23 cellular contexts compared by ENCODE assay signal in genomic region chr15:98560338-98560737, GRCh38.
DNase-seq lines count a peak whose midpoint lies in the region; TF ChIP-seq lines count a peak whose summit lies in the region.
"Had no signal": no experiment of that assay in that cellular context is flagged by ENCODE, and none has a peak within 500 bp of the region (broad histone marks: within the 10 kb centered on the region; RNA-seq: fewer than 3 reads in every experiment).

No MANE protein-coding gene starts in this region.

- H3K27ac ChIP-seq in mammary epithelial cell (ENCODE audit: insufficient read depth, low read depth, low read length) (peak overlapping the region; percentile 26), breast epithelium (no peak overlapping the region), epithelial cell of prostate (peak overlapping the region; percentile 97), osteoblast (ENCODE audit: low read depth, low read length) (no peak overlapping the region), substantia nigra (ENCODE audit: low read depth, low read length, poor library complexity, severe bottlenecking) (no peak overlapping the region), stomach (no peak overlapping the region)
- H3K27ac ChIP-seq: HL-60, KMS-11, SK-N-MC had no signal

- H3K9me3 ChIP-seq in mammary epithelial cell (replicated peaks; ENCODE audit: insufficient read depth, low read length) (no peaks in the 10 kb centered on the region), breast epithelium (no peaks in the 10 kb centered on the region), osteoblast (ENCODE audit: low read depth, low read length) (no peaks in the 10 kb centered on the region), stomach (no peaks in the 10 kb centered on the region)
- H3K9me3 ChIP-seq: HAP-1 had no signal

- H4K20me1 ChIP-seq in mammary epithelial cell (ENCODE audit: insufficient read depth, low read length) = no peaks in the 10 kb centered on the region
- H4K20me1 ChIP-seq in osteoblast (ENCODE audit: insufficient read depth, low read length) = no peaks in the 10 kb centered on the region

- TF ChIP-seq CTCF in mammary epithelial cell (conservative IDR thresholded peaks at IDR 0.05 in 1 of 2, IDR thresholded peaks at IDR 0.05 in 1 of 2; ENCODE audit: extremely low read depth in 1 of 2, insufficient read depth in 1 of 2, low read depth in 1 of 2, low read length in 2 of 2) (no peak), breast epithelium (IDR thresholded peaks at IDR 0.05) (no peak), osteoblast (IDR thresholded peaks at IDR 0.05; ENCODE audit: extremely low read depth, low read depth, low read length) (no peak), stomach (IDR thresholded peaks at IDR 0.05) (no peak)

- intact Hi-C loops in mammary epithelial cell (cut with micrococcal nuclease) = loop anchor here (5.0 kb wide), 1 partner anchor 87 kb away; the partner anchor contains the start of gene IGF1R
- intact Hi-C loops in breast epithelium (cut with DNase I; ENCODE audit: low total_unique reads) = no loop called here
- intact Hi-C loops in stomach (cut with DNase I; ENCODE audit: low total_unique reads) = no loop called here

- in situ Hi-C loops in mammary epithelial cell (cut with MboI; ENCODE audit: low sequenced_read_pairs in 2 of 2) = no loop called here

- H3K36me3 ChIP-seq in mammary epithelial cell (ENCODE audit: insufficient read depth, low read length) = no peaks in the 10 kb centered on the region
- H3K36me3 ChIP-seq in breast epithelium = no peaks in the 10 kb centered on the region
- H3K36me3 ChIP-seq in osteoblast (ENCODE audit: insufficient read depth, low read length) = no peaks in the 10 kb centered on the region
- no peaks in the 10 kb centered on the region for H3K36me3 ChIP-seq in stomach
- H3K36me3 ChIP-seq: HAP-1 had no signal

- BruUV-seq in mammary epithelial cell (replicated peaks; lab: Mats Ljungman, UMichigan) = no TSS peak

- CTCF ChIA-PET in mammary epithelial cell (lab: Charles Lee; ENCODE audit: low non-redundant PET) = no interaction called here

- peak overlapping the region; percentile 66 for H2AFZ ChIP-seq in mammary epithelial cell (ENCODE audit: low read depth, low read length)
- H2AFZ ChIP-seq in osteoblast (ENCODE audit: low read length) = no peak overlapping the region
- H2AFZ ChIP-seq: GM23338 had no signal

- no peak overlapping the region for H3K9ac ChIP-seq in mammary epithelial cell (ENCODE audit: insufficient read depth, low read length)
- H3K9ac ChIP-seq: KMS-11 had no signal

- H3K4me2 ChIP-seq in mammary epithelial cell (ENCODE audit: insufficient read depth, low read depth, low read length) = peak overlapping the region; percentile 44
- H3K4me2 ChIP-seq in osteoblast (ENCODE audit: insufficient read depth, low read length) = no peak overlapping the region
- H3K4me2 ChIP-seq: GM23338, KMS-11 had no signal

- TF ChIP-seq EP300 in stomach (IDR thresholded peaks at IDR 0.05) = no peak

- 5% methylated on average over 5 of the region's 5 CpGs for WGBS in mammary epithelial cell (ENCODE audit: low coverage, missing lambda C conversion rate)
- WGBS in stomach, 5 donors = 73 to 85% (median 80%) methylated on average over 5 of the region's 5 CpGs

- no peaks in the 10 kb centered on the region for H3K79me2 ChIP-seq in mammary epithelial cell (ENCODE audit: insufficient read depth, low read length)
- no peaks in the 10 kb centered on the region for H3K79me2 ChIP-seq in osteoblast (ENCODE audit: insufficient read depth, low read length)

- H3K27me3 ChIP-seq in mammary epithelial cell (ENCODE audit: insufficient read depth, low read length) (no peaks in the 10 kb centered on the region), breast epithelium (no peaks in the 10 kb centered on the region), osteoblast (ENCODE audit: insufficient read depth, low read length) (no peaks in the 10 kb centered on the region), stomach (no peaks in the 10 kb centered on the region)

- DNase-seq in mammary epithelial cell (peak; percentile 97), breast epithelium (ENCODE audit: low spot score in 2 of 2) (no peak), epithelial cell of prostate (ENCODE audit: low read depth, low spot score) (peak; percentile 98), osteoblast (ENCODE audit: insufficient read length, low spot score, missing footprints) (peak; percentile 86), cerebellum (ENCODE audit: low spot score) (no peak), substantia nigra (lab: John Stamatoyannopoulos, UW) (no peak), OCI-M2 (lab: John Stamatoyannopoulos, UW; ENCODE audit: unreplicated experiment) (no peak), stomach (no peak)
- DNase-seq: 8988T, GDM1, IMR-90, NCI-H1105 treated with DMSO at 0.1 percent for 48 hours, NCI-H2029 treated with DMSO at 0.1 percent for 48 hours, NCI-H2171, NCI-H446, NCI-H526 treated with DMSO at 0.1 percent for 48 hours, PC-3, SHP77 treated with DMSO at 0.1 percent for 48 hours had no signal

- no peak overlapping the region for H3K4me3 ChIP-seq in mammary epithelial cell (replicated peaks in 1 of 3; ENCODE audit: insufficient read depth in 1 of 3, low read depth in 2 of 3, low read length in 3 of 3)
- no peak overlapping the region for H3K4me3 ChIP-seq in breast epithelium
- H3K4me3 ChIP-seq in osteoblast (ENCODE audit: insufficient read depth, low read length) = no peak overlapping the region
- H3K4me3 ChIP-seq in stomach = no peak overlapping the region
- H3K4me3 ChIP-seq: GM23338, HAP-1, SK-N-MC had no signal

- TF ChIP-seq POLR2A in breast epithelium (IDR thresholded peaks at IDR 0.05) = no peak
- TF ChIP-seq POLR2A in stomach (IDR thresholded peaks at IDR 0.05) = no peak

- dilution Hi-C loops in mammary epithelial cell (cut with HindIII; ENCODE audit: low sequenced_read_pairs) = loop anchor here (5.0 kb wide), 1 partner anchor 52 kb away; no protein-coding TSS in a partner anchor

- peaks cover 34% of the 10 kb centered on the region for H3K4me1 ChIP-seq in mammary epithelial cell (ENCODE audit: insufficient read depth, low read length)
- H3K4me1 ChIP-seq in breast epithelium = no peaks in the 10 kb centered on the region
- no peaks in the 10 kb centered on the region for H3K4me1 ChIP-seq in osteoblast (ENCODE audit: insufficient read depth, low read length)
- no peaks in the 10 kb centered on the region for H3K4me1 ChIP-seq in stomach
- H3K4me1 ChIP-seq: HAP-1 had no signal

Comparison
In these comparisons a context has a peak if more than half of its experiments do, and no peak if none do; other contexts are left out.
1. DNase-seq: peak in mammary epithelial cell (single experiment), epithelial cell of prostate (single experiment) and osteoblast (single experiment); none in breast epithelium (0 of 2), cerebellum (single experiment), substantia nigra (0 of 49), OCI-M2 (single experiment) and stomach (single experiment).
2. H3K27ac ChIP-seq: peak in mammary epithelial cell (single experiment) and epithelial cell of prostate (single experiment); none in breast epithelium (0 of 2), osteoblast (single experiment), substantia nigra (single experiment) and stomach (0 of 5).